8 cellular contexts compared by ENCODE assay signal in the genomic region with DNA sequence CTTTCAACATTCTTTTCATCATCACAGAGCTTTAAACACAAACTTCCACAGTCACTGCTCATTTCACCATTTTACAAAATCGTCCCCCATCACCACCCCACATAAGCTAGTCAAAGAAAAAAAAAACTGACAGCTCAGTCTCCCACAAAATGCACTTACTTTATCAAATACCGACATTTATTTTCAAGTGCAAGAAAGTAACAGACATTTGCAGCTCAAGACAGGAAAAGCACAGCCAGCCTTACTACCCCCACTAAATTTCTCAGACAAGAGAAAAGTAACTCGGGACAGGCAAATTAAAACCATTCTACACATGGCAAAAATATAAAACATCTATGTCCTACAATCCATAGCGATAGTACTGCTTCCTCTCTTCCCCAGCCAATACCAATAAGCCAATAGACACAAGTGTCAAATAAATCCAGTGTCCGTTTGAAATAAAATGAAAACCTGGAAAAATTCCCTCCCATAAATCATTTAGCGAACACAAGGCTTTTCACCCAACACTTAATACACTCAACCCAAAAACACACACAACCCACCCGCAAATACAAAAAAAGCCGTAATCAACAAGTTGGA. TPM values are rescaled to one million over a fixed set of nuclear protein-coding genes. Genes with fewer than 3 reads are reported as not detected.
A peak's percentile ranks its signal among the peaks of the same experiment; 100 is the strongest.
DNase-seq lines count a peak whose midpoint lies in the region; TF ChIP-seq lines count a peak whose summit lies in the region.

No MANE protein-coding gene starts in this region.

- DNase-seq in GM03348 (ENCODE audit: low spot score), result peak; percentile 8
- DNase-seq in Peyer's patch, result no peak
- DNase-seq in erythroblast (lab: John Stamatoyannopoulos, UW), result peak; percentile 53 to 69
- DNase-seq in pons (ENCODE audit: low spot score), result peak; percentile 41
- DNase-seq in head of caudate nucleus, result no peak
- DNase-seq in mesenteric fat pad (ENCODE audit: low spot score), result no peak
- no peak for DNase-seq in activated CD4-positive, alpha-beta T cell treated with anti-CD3 and anti-CD28 coated beads for 48 hours
- no peak for DNase-seq in stimulated activated CD4-positive, alpha-beta T cell treated with anti-CD3 and anti-CD28 coated beads, Interleukin-4, amount 100 ng/mL, for 24 hours

- no peaks in the 10 kb centered on the region for H3K9me3 ChIP-seq in Peyer's patch

- H3K4me3 ChIP-seq in Peyer's patch, result peak overlapping the region; percentile 79 to 92 (median 81)

- H3K27me3 ChIP-seq in Peyer's patch, result no peaks in the 10 kb centered on the region

- H3K27ac ChIP-seq in Peyer's patch, result peak overlapping the region in 3 of 4 donors; percentile 81 to 89 (median 85)

- H3K36me3 ChIP-seq in Peyer's patch, result no peaks in the 10 kb centered on the region

- TF ChIP-seq CTCF in Peyer's patch (IDR thresholded peaks at IDR 0.05), result no peak

- TF ChIP-seq POLR2A in Peyer's patch (IDR thresholded peaks at IDR 0.05), result no peak
- TF ChIP-seq POLR2A in erythroblast (IDR thresholded peaks at IDR 0.05; ENCODE audit: low read length), result no peak

- intact Hi-C loops in head of caudate nucleus (cut with DNase I), result loop anchor here (2.0 to 10.0 kb wide), 4 partner anchors 65 to 376 kb away; no protein-coding TSS in a partner anchor

- H3K4me1 ChIP-seq in Peyer's patch, result peaks cover 0 to 22% (median 0%) of the 10 kb centered on the region in 4 donors

RNA-seq across cellular contexts. Expression of gene RYBP, which starts 0.5 kb away (rescaled TPM):
- 10 to 100 TPM in 1 of 4 donors, 1 to 10 TPM in 3; 7.9 to 11.6 (median 9.6) TPM for total RNA-seq in Peyer's patch
- total RNA-seq in mesenteric fat pad, result 14.6 TPM

Comparison
In these comparisons a context has a peak if more than half of its experiments do, and no peak if none do; other contexts are left out.
1. DNase-seq: peak in GM03348 (single experiment), erythroblast (2 of 2) and pons (single experiment); none in Peyer's patch (0 of 3), head of caudate nucleus (0 of 42), mesenteric fat pad (single experiment), activated CD4-positive, alpha-beta T cell treated with anti-CD3 and anti-CD28 coated beads for 48 hours (single experiment) and stimulated activated CD4-positive, alpha-beta T cell treated with anti-CD3 and anti-CD28 coated beads, Interleukin-4, amount 100 ng/mL, for 24 hours (single experiment).